ENCODE assay signal across 10 cellular contexts in genomic region chr6:108785653-108786052, GRCh38.
"Had no signal": no experiment of that assay in that cellular context is flagged by ENCODE, and none has a peak within 500 bp of the region (broad histone marks: within the 10 kb centered on the region; RNA-seq: fewer than 3 reads in every experiment).

No MANE protein-coding gene starts in this region.

- DNase-seq: GM23248, GOT3, H7, HFFc6, KG1 had no signal

- H3K27ac ChIP-seq: GM23248, HL-60 had no signal

- H2AFZ ChIP-seq: GM23248 had no signal

- H3K4me3 Mint-ChIP-seq: HFFc6, IgD-negative memory B cell had no signal

- H3K36me3 ChIP-seq: HAP-1 had no signal

- H3K4me3 ChIP-seq: GM23248, HAP-1 had no signal

- ATAC-seq: HCT116, HepG2 had no signal

- H3K9ac ChIP-seq: GM23248 had no signal

- H3K27ac Mint-ChIP-seq: HFFc6 had no signal

- FAIRE-seq: HepG2 had no signal

- H3K9me3 ChIP-seq: HAP-1 had no signal
